ENCODE assay signal across 24 cellular contexts in genomic region chr6:128719786-128720185, GRCh38.
DNase-seq lines count a peak whose midpoint lies in the region; ATAC-seq and TF ChIP-seq lines count a peak whose summit lies in the region.
"Had no signal": no experiment of that assay in that cellular context is flagged by ENCODE, and none has a peak within 500 bp of the region (broad histone marks: within the 10 kb centered on the region; RNA-seq: fewer than 3 reads in every experiment).

No MANE protein-coding gene starts in this region.

- H2AFZ ChIP-seq in MM.1S (ENCODE audit: low read length), result no peak overlapping the region

- H3K79me2 ChIP-seq in MM.1S (ENCODE audit: low read length), result no peaks in the 10 kb centered on the region

- H3K9me3 ChIP-seq in MM.1S (replicated peaks; ENCODE audit: insufficient read depth, low read length), result no peaks in the 10 kb centered on the region
- H3K9me3 ChIP-seq: BE2C had no signal

- H3K4me3 ChIP-seq in MM.1S (ENCODE audit: low read length), result no peak overlapping the region
- H3K4me3 ChIP-seq: GM12878 had no signal

- no peaks in the 10 kb centered on the region for H3K4me1 ChIP-seq in MM.1S (ENCODE audit: low read length)
- H3K4me1 ChIP-seq: BE2C had no signal

- no peak overlapping the region for H3K27ac ChIP-seq in MM.1S (ENCODE audit: low read length)
- H3K27ac ChIP-seq: HL-60 had no signal

- in situ Hi-C loops in SK-MEL-5 (cut with HindIII; ENCODE audit: low pct_unique_long_range_greater_than_20kb, low sequenced_read_pairs), result no loop called here

- DNase-seq in MM.1S (peak; percentile 8), SK-MEL-5 (ENCODE audit: low read depth, low spot score) (peak; percentile 28), inferior parietal cortex (ENCODE audit: extremely low spot score) (peak; percentile 53), putamen (ENCODE audit: low spot score) (peak; percentile 45), glomerular visceral epithelial cell (ENCODE audit: extremely low spot score) (no peak), HUDEP-2 (lab: John Stamatoyannopoulos, UW; ENCODE audit: unreplicated experiment in 76 of 76) (no peak)
- DNase-seq: BE2C; C1 segment of cervical spinal cord; CD4-positive, CD25-positive, alpha-beta regulatory T cell; CD8-positive, alpha-beta memory T cell; COR-L47; DMS 273 treated with DMSO at 0.1 percent for 48 hours; DMS53; DND-41; EL; GOT3; H7; HFFc6; IMR-90 had no signal

- ATAC-seq in GM21528 (IDR thresholded peaks at IDR 0.05; ENCODE audit: low FRiP score, unreplicated experiment) (no peak), GM21526 (IDR thresholded peaks at IDR 0.05; ENCODE audit: low FRiP score, unreplicated experiment) (no peak)
- ATAC-seq: GM12878, HCT116 had no signal

- no peak overlapping the region for H3K9ac ChIP-seq in MM.1S (ENCODE audit: low read length)

- no peak for TF ChIP-seq CTCF in MM.1S (IDR thresholded peaks at IDR 0.05; ENCODE audit: low read length)

- H3K4me2 ChIP-seq in MM.1S (ENCODE audit: low read depth, low read length), result no peak overlapping the region

- no peaks in the 10 kb centered on the region for H3K27me3 ChIP-seq in MM.1S (replicated peaks; ENCODE audit: insufficient read depth, low read length)
- H3K27me3 ChIP-seq: BE2C had no signal

- H4K20me1 ChIP-seq in MM.1S (ENCODE audit: insufficient read depth, low read length), result no peaks in the 10 kb centered on the region

- H3K36me3 ChIP-seq in MM.1S (replicated peaks; ENCODE audit: insufficient read depth, low read length), result no peaks in the 10 kb centered on the region
- H3K36me3 ChIP-seq: BE2C had no signal

- H3F3A ChIP-seq in MM.1S (ENCODE audit: insufficient read depth, low read length), result no peaks in the 10 kb centered on the region

- no peaks in the 10 kb centered on the region for H3K9me2 ChIP-seq in MM.1S (replicated peaks; ENCODE audit: insufficient read depth, low read length)

Comparison
In these comparisons a context has a peak if more than half of its experiments do, and no peak if none do; other contexts are left out.
1. DNase-seq: peak in MM.1S (single experiment), SK-MEL-5 (single experiment), inferior parietal cortex (single experiment) and putamen (single experiment); none in glomerular visceral epithelial cell (single experiment) and HUDEP-2 (0 of 76).